Comparison of ENCODE assay signal across 23 cellular contexts in genomic region chr1:24890861-24891260, GRCh38. TPM values are rescaled to one million over a fixed set of nuclear protein-coding genes. Genes with fewer than 3 reads are reported as not detected.
DNase-seq lines count a peak whose midpoint lies in the region; ATAC-seq, FAIRE-seq and TF ChIP-seq lines count a peak whose summit lies in the region.
"Had no signal": no experiment of that assay in that cellular context is flagged by ENCODE, and none has a peak within 500 bp of the region (broad histone marks: within the 10 kb centered on the region; RNA-seq: fewer than 3 reads in every experiment).

No MANE protein-coding gene starts in this region.

- H3K4me3 Mint-ChIP-seq in dendritic cell treated with granulocyte-macrophage colony-stimulating factor and Interleukin-4, amounts not matched to agents 40 ng/mL and 50 ng/mL, for 4 days: peak overlapping the region; percentile 9
- H3K4me3 Mint-ChIP-seq: H9 had no signal

- H3K4me1 Mint-ChIP-seq in dendritic cell treated with granulocyte-macrophage colony-stimulating factor and Interleukin-4, amounts not matched to agents 40 ng/mL and 50 ng/mL, for 4 days (ENCODE audit: low read depth): peaks cover 29% of the 10 kb centered on the region
- H3K4me1 Mint-ChIP-seq: H9 had no signal

- no peak for ATAC-seq in HG03460 (IDR thresholded peaks at IDR 0.05; ENCODE audit: unreplicated experiment)
- ATAC-seq in HG02885 (IDR thresholded peaks at IDR 0.05; ENCODE audit: poor library complexity, unreplicated experiment): no peak

- H3K27me3 Mint-ChIP-seq in dendritic cell treated with granulocyte-macrophage colony-stimulating factor and Interleukin-4, amounts not matched to agents 40 ng/mL and 50 ng/mL, for 4 days: peaks cover 7% of the 10 kb centered on the region

- intact Hi-C loops in dendritic cell treated with granulocyte-macrophage colony-stimulating factor and Interleukin-4, amounts not matched to agents 40 ng/mL and 50 ng/mL, for 4 days (cut with micrococcal nuclease): no loop called here
- intact Hi-C loops in posterior vena cava (cut with DNase I): no loop called here

- H3K36me3 Mint-ChIP-seq in dendritic cell treated with granulocyte-macrophage colony-stimulating factor and Interleukin-4, amounts not matched to agents 40 ng/mL and 50 ng/mL, for 4 days (ENCODE audit: low read depth): peaks cover 8% of the 10 kb centered on the region

- TF ChIP-seq CTCF in GM10266 (IDR thresholded peaks at IDR 0.05; ENCODE audit: control insufficient read depth, insufficient read depth, low read depth, missing control alignments): no peak

- H3K27ac Mint-ChIP-seq in dendritic cell treated with granulocyte-macrophage colony-stimulating factor and Interleukin-4, amounts not matched to agents 40 ng/mL and 50 ng/mL, for 4 days: peak overlapping the region; percentile 66
- H3K27ac Mint-ChIP-seq: H9 had no signal

- no peak for TF ChIP-seq POLR2A in GM12891 (IDR thresholded peaks at IDR 0.05; ENCODE audit: low read depth, low read length)

- peaks cover 10% of the 10 kb centered on the region for H3K9me3 Mint-ChIP-seq in dendritic cell treated with granulocyte-macrophage colony-stimulating factor and Interleukin-4, amounts not matched to agents 40 ng/mL and 50 ng/mL, for 4 days

- no peak for FAIRE-seq in GM12891 (lab: Jason Lieb, UNC)

- DNase-seq in activated CD4-positive, alpha-beta T cell treated with anti-CD3 and anti-CD28 coated beads for 48 hours: peak; percentile 1
- DNase-seq in activated CD4-positive, alpha-beta T cell treated with anti-CD3 and anti-CD28 coated beads, Interleukin-2, amount 50 U/mL, for 48 hours: no peak
- peak; percentile 7 for DNase-seq in GM10266 (ENCODE audit: extremely low spot score)
- peak; percentile 49 for DNase-seq in posterior vena cava (ENCODE audit: low spot score)
- no peak for DNase-seq in GM12891 (ENCODE audit: insufficient read length, low spot score)
- DNase-seq: 8988T, COR-L47, DMS 273 treated with DMSO at 0.1 percent for 48 hours, DND-41, H9, Kasumi-1, MM.1S, NCI-H1092, NCI-H1436 treated with DMSO at 0.1 percent for 48 hours, NCI-H2029 treated with DMSO at 0.1 percent for 48 hours, NCI-H2171 treated with DMSO at 0.1 percent for 48 hours, NCI-H446, NCI-H526 treated with DMSO at 0.1 percent for 48 hours, Right ventricle myocardium superior had no signal

TF ChIP-seq in GM12891, 5 proteins besides CTCF, POLR2A, EP300 and RAD21:
- TF ChIP-seq SPI1 (IDR thresholded peaks at IDR 0.05; ENCODE audit: low read depth, low read length): no peak
- TF ChIP-seq POLR2AphosphoS5 (IDR thresholded peaks at IDR 0.05; ENCODE audit: low read depth, low read length): no peak
- TF ChIP-seq PAX5 (IDR thresholded peaks at IDR 0.05; ENCODE audit: insufficient read depth, low read length, severe bottlenecking): no peak
- TF ChIP-seq TAF1 (IDR thresholded peaks at IDR 0.05; ENCODE audit: low read depth, low read length): no peak
- no peak for TF ChIP-seq POU2F2 (IDR thresholded peaks at IDR 0.05; ENCODE audit: low read depth, low read length)

RNA-seq across cellular contexts. Expression of gene RUNX3, which starts 39.2 kb away (rescaled TPM):
- total RNA-seq in posterior vena cava: 1 to 10 TPM; 5.0 to 8.9 TPM
- 82.2 TPM for polyA plus RNA-seq in GM12891 (2012; ENCODE audit: low read depth, missing spikeins)
- polyA plus RNA-seq: AG04450 had no signal

Comparison
In these comparisons a context has a peak if more than half of its experiments do, and no peak if none do; other contexts are left out.
1. DNase-seq: peak in activated CD4-positive, alpha-beta T cell treated with anti-CD3 and anti-CD28 coated beads for 48 hours (single experiment), GM10266 (single experiment) and posterior vena cava (single experiment); none in activated CD4-positive, alpha-beta T cell treated with anti-CD3 and anti-CD28 coated beads, Interleukin-2, amount 50 U/mL, for 48 hours (0 of 2) and GM12891 (single experiment).